ENCODE assay signal across 16 cellular contexts in genomic region chr5:128259530-128260145, GRCh38.
"Had no signal": no experiment of that assay in that cellular context is flagged by ENCODE, and none has a peak within 500 bp of the region (broad histone marks: within the 10 kb centered on the region; RNA-seq: fewer than 3 reads in every experiment).

No MANE protein-coding gene starts in this region.

- H3K9me3 ChIP-seq: body of pancreas, lower lobe of right lung, tibial artery had no signal

- H3K9me3 Mint-ChIP-seq: activated T-cell treated with anti-CD3 and anti-CD28 coated beads, Interleukin-2, amount 50 U/mL, for 72 hours; effector memory CD8-positive, alpha-beta T cell had no signal

- H3K27ac Mint-ChIP-seq: activated CD4-positive, alpha-beta T cell treated with anti-CD3 and anti-CD28 coated beads for 36 hours; activated naive CD8-positive, alpha-beta T cell; activated T-cell treated with anti-CD3 and anti-CD28 coated beads, Interleukin-2, amount 50 U/mL, for 72 hours; effector memory CD8-positive, alpha-beta T cell had no signal

- H3K4me1 ChIP-seq: body of pancreas, lower lobe of right lung, parathyroid adenoma, tibial artery had no signal

- H3K4me3 Mint-ChIP-seq: activated CD4-positive, alpha-beta T cell treated with anti-CD3 and anti-CD28 coated beads for 36 hours; activated naive CD8-positive, alpha-beta T cell; activated T-cell treated with anti-CD3 and anti-CD28 coated beads, Interleukin-2, amount 50 U/mL, for 72 hours; effector memory CD8-positive, alpha-beta T cell had no signal

- H3K27ac ChIP-seq: body of pancreas, epithelial cell of prostate, lower lobe of right lung, parathyroid adenoma, tibial artery had no signal

- H3K4me1 Mint-ChIP-seq: activated CD4-positive, alpha-beta T cell treated with anti-CD3 and anti-CD28 coated beads for 36 hours had no signal

- H3K36me3 ChIP-seq: lower lobe of right lung, tibial artery had no signal

- DNase-seq: activated CD4-positive, alpha-beta T cell treated with anti-CD3 and anti-CD28 coated beads for 36 hours; activated CD8-positive, alpha-beta memory T cell treated with anti-CD3 and anti-CD28 coated beads, Interleukin-2, amount 50 U/mL, for 48 hours; activated gamma-delta T cell; activated T-cell treated with anti-CD3 and anti-CD28 coated beads, Interleukin-2, amount 50 U/mL, for 72 hours; amygdala; body of pancreas; dermis blood vessel endothelial cell; effector memory CD8-positive, alpha-beta T cell; lower lobe of right lung; midbrain; stimulated activated CD4-positive, alpha-beta T cell treated with anti-CD3 and anti-CD28 coated beads, Interleukin-2, amount 100 ng/mL, for 48 hours; stimulated activated naive CD4-positive, alpha-beta T cell; tibial artery had no signal

- H3K27me3 ChIP-seq: body of pancreas, tibial artery had no signal

- H3K4me3 ChIP-seq: body of pancreas, lower lobe of right lung, tibial artery had no signal

- ATAC-seq: activated CD4-positive, alpha-beta T cell treated with anti-CD3 and anti-CD28 coated beads for 36 hours; activated T-cell treated with anti-CD3 and anti-CD28 coated beads, Interleukin-2, amount 50 U/mL, for 72 hours; body of pancreas; effector memory CD8-positive, alpha-beta T cell; lower lobe of right lung had no signal

- H3K36me3 Mint-ChIP-seq: activated naive CD8-positive, alpha-beta T cell had no signal
